ENCODE assay signal across 1 cellular context in genomic region chr11:5696210-5696609, GRCh38.
TF ChIP-seq lines count a peak whose summit lies in the region.

No MANE protein-coding gene starts in this region.

TF ChIP-seq in WTC11, 78 proteins besides CTCF, POLR2A, EP300 and RAD21 (continued from another document):
- no peak for TF ChIP-seq IRF1 (CRISPR knock-in tag; IDR thresholded peaks at IDR 0.05)
- no peak for TF ChIP-seq GRHL2 (CRISPR knock-in tag; IDR thresholded peaks at IDR 0.05; ENCODE audit: insufficient replicate concordance, severe bottlenecking)
- no peak for TF ChIP-seq SMAD3 (CRISPR knock-in tag; IDR thresholded peaks at IDR 0.05; ENCODE audit: borderline replicate concordance)
- no peak for TF ChIP-seq TEAD1 (CRISPR knock-in tag; IDR thresholded peaks at IDR 0.05)
- TF ChIP-seq ZBTB43 (CRISPR knock-in tag; IDR thresholded peaks at IDR 0.05): no peak
- TF ChIP-seq FOXK1 (CRISPR knock-in tag; IDR thresholded peaks at IDR 0.05): no peak
- TF ChIP-seq GABPB1 (CRISPR knock-in tag; IDR thresholded peaks at IDR 0.05): no peak
- TF ChIP-seq ZNF263 (CRISPR knock-in tag; IDR thresholded peaks at IDR 0.05; ENCODE audit: low read depth): no peak
- no peak for TF ChIP-seq KAT7 (CRISPR knock-in tag; IDR thresholded peaks at IDR 0.05; ENCODE audit: borderline replicate concordance)
- TF ChIP-seq NFYB (CRISPR knock-in tag; conservative IDR thresholded peaks at IDR 0.05; ENCODE audit: low read depth): no peak
- no peak for TF ChIP-seq SMAD4 (CRISPR knock-in tag; IDR thresholded peaks at IDR 0.05)
- TF ChIP-seq ZNF423 (CRISPR knock-in tag; IDR thresholded peaks at IDR 0.05): no peak
- TF ChIP-seq ZNF219 (CRISPR knock-in tag; IDR thresholded peaks at IDR 0.05; ENCODE audit: borderline replicate concordance): no peak
- no peak for TF ChIP-seq GTF2I (CRISPR knock-in tag; conservative IDR thresholded peaks at IDR 0.05)
